ENCODE assay signal across 18 cellular contexts in genomic region chr14:105577339-105577861, GRCh38. TPM values are rescaled to one million over a fixed set of nuclear protein-coding genes. Genes with fewer than 3 reads are reported as not detected.
DNase-seq lines count a peak whose midpoint lies in the region; ATAC-seq, FAIRE-seq and TF ChIP-seq lines count a peak whose summit lies in the region.
"Had no signal": no experiment of that assay in that cellular context is flagged by ENCODE, and none has a peak within 500 bp of the region (broad histone marks: within the 10 kb centered on the region; RNA-seq: fewer than 3 reads in every experiment).

No MANE protein-coding gene starts in this region.

- H3K4me2 ChIP-seq in Karpas-422 (ENCODE audit: low read depth, low read length, poor library complexity, severe bottlenecking) (peak overlapping the region; percentile 41), neural progenitor cell (no peak overlapping the region)

- no peak overlapping the region for H3K27ac Mint-ChIP-seq in neural progenitor cell

- H3K9ac ChIP-seq in Karpas-422 (ENCODE audit: low read length) (peak overlapping the region; percentile 70), colonic mucosa (ENCODE audit: low read depth in 2 of 2, low read length in 2 of 2) (no peak overlapping the region), neural progenitor cell (no peak overlapping the region)

- intact Hi-C loops in colonic mucosa (cut with DNase I) (no loop called here), sciatic nerve (cut with DNase I) (no loop called here)

- peaks cover 3% of the 10 kb centered on the region for H3K27me3 Mint-ChIP-seq in neural progenitor cell (ENCODE audit: insufficient read depth, low read depth)

- H3K4me1 ChIP-seq in Karpas-422 (ENCODE audit: low read length): peaks cover 69% of the 10 kb centered on the region
- H3K4me1 ChIP-seq in colonic mucosa: no peaks in the 10 kb centered on the region
- no peaks in the 10 kb centered on the region for H3K4me1 ChIP-seq in neural progenitor cell
- H3K4me1 ChIP-seq: BE2C, esophagus squamous epithelium, right atrium auricular region, tibial artery had no signal

- no peak overlapping the region for H3K4me3 Mint-ChIP-seq in neural progenitor cell

- H3K27me3 ChIP-seq in Karpas-422 (ENCODE audit: low read length) (no peaks in the 10 kb centered on the region), colonic mucosa (no peaks in the 10 kb centered on the region), neural progenitor cell (no peaks in the 10 kb centered on the region)
- H3K27me3 ChIP-seq: BE2C, right atrium auricular region, tibial artery had no signal

- H4K20me1 ChIP-seq in Karpas-422 (ENCODE audit: insufficient read depth, low read depth, low read length): no peaks in the 10 kb centered on the region
- no peaks in the 10 kb centered on the region for H4K20me1 ChIP-seq in neural progenitor cell (ENCODE audit: low read depth)

- H3F3A ChIP-seq in neural progenitor cell (ENCODE audit: low read depth): peaks cover 17% of the 10 kb centered on the region

- H2AFZ ChIP-seq in Karpas-422 (ENCODE audit: low read length) (no peak overlapping the region), neural progenitor cell (replicated peaks) (no peak overlapping the region)

- DNase-seq in GM12891 (ENCODE audit: insufficient read length, low spot score) (no peak), Karpas-422 (peak; percentile 71), colonic mucosa (no peak), sciatic nerve (ENCODE audit: low spot score) (peak; percentile 28), activated gamma-delta T cell treated with Interleukin-2 at 50 U/mL for 16 hours (no peak), neural progenitor cell (ENCODE audit: low spot score) (no peak)
- DNase-seq: activated gamma-delta T cell, BE2C, dermis blood vessel endothelial cell, esophagus squamous epithelium, NCI-H1417 treated with DMSO at 0.1 percent for 48 hours, NCI-H2227 treated with DMSO at 0.1 percent for 48 hours, tibial artery had no signal

- H3K27ac ChIP-seq in Karpas-422 (ENCODE audit: low read length) (peak overlapping the region; percentile 96), colonic mucosa (peak overlapping the region; percentile 32), neural progenitor cell (no peak overlapping the region)
- H3K27ac ChIP-seq: esophagus squamous epithelium, right atrium auricular region, SK-N-MC, tibial artery had no signal

- H3K9me3 ChIP-seq in Karpas-422 (ENCODE audit: low read length) (no peaks in the 10 kb centered on the region; the same call in 1 of the 2 replicates), colonic mucosa (no peaks in the 10 kb centered on the region), neural progenitor cell (ENCODE audit: low read depth) (peaks cover 17% of the 10 kb centered on the region)
- H3K9me3 ChIP-seq: BE2C, esophagus squamous epithelium, right atrium auricular region, tibial artery had no signal

- ATAC-seq in sciatic nerve: no peak
- no peak for ATAC-seq in GM21367 (IDR thresholded peaks at IDR 0.05; ENCODE audit: unreplicated experiment)
- ATAC-seq: K562 had no signal

- no peaks in the 10 kb centered on the region for H3K36me3 Mint-ChIP-seq in neural progenitor cell

- no peaks in the 10 kb centered on the region for H3K79me2 ChIP-seq in Karpas-422 (ENCODE audit: low read length)
- no peaks in the 10 kb centered on the region for H3K79me2 ChIP-seq in neural progenitor cell (ENCODE audit: low read depth)

- H3K4me3 ChIP-seq in Karpas-422 (ENCODE audit: low read length): no peak overlapping the region
- H3K4me3 ChIP-seq in colonic mucosa: no peak overlapping the region
- H3K4me3 ChIP-seq in neural progenitor cell: no peak overlapping the region
- H3K4me3 ChIP-seq: esophagus squamous epithelium, K562, right atrium auricular region, SK-N-MC, tibial artery had no signal

- no peaks in the 10 kb centered on the region for H3K9me2 ChIP-seq in Karpas-422 (replicated peaks; ENCODE audit: insufficient read depth, low read length)

- no peak for TF ChIP-seq CTCF in colonic mucosa (IDR thresholded peaks at IDR 0.05)
- no peak for TF ChIP-seq CTCF in neural progenitor cell (IDR thresholded peaks at IDR 0.05)

- H3K36me3 ChIP-seq in Karpas-422 (ENCODE audit: insufficient read depth, low read length) (no peaks in the 10 kb centered on the region), colonic mucosa (no peaks in the 10 kb centered on the region), neural progenitor cell (no peaks in the 10 kb centered on the region)
- H3K36me3 ChIP-seq: BE2C, esophagus squamous epithelium, right atrium auricular region, tibial artery had no signal

- FAIRE-seq in GM12891 (lab: Jason Lieb, UNC): peak; percentile 26
- FAIRE-seq: islet of Langerhans, K562 had no signal

- H3K4me1 Mint-ChIP-seq in neural progenitor cell: no peaks in the 10 kb centered on the region

- H3K9me3 Mint-ChIP-seq in neural progenitor cell: peaks cover 37% of the 10 kb centered on the region

- peak; percentile 12; the same call in 1 of the 2 replicates for TF ChIP-seq POLR2A in GM12891 (IDR thresholded peaks at IDR 0.05; ENCODE audit: low read depth, low read length)

TF ChIP-seq in GM12891, 5 proteins besides CTCF, POLR2A, EP300 and RAD21:
- TF ChIP-seq TAF1 (IDR thresholded peaks at IDR 0.05; ENCODE audit: low read depth, low read length) (no peak), SPI1 (IDR thresholded peaks at IDR 0.05; ENCODE audit: low read depth, low read length) (no peak), POU2F2 (IDR thresholded peaks at IDR 0.05; ENCODE audit: low read depth, low read length) (no peak), POLR2AphosphoS5 (IDR thresholded peaks at IDR 0.05; ENCODE audit: low read depth, low read length) (peak; percentile 76), PAX5 (IDR thresholded peaks at IDR 0.05; ENCODE audit: insufficient read depth, low read length, severe bottlenecking) (no peak)
TF ChIP-seq in GM12891: peak in this region for 1.

RNA-seq across cellular contexts. Expression of gene TMEM121, which starts 51.0 kb away (rescaled TPM):
- polyA plus RNA-seq in GM12891 (2012; ENCODE audit: low read depth, missing spikeins): 0.18 TPM
- 0.18 TPM in 1 of 2 replicates, not detected in the other for total RNA-seq in Karpas-422 (2014; rRNA removed; shearing (Covaris generic); ENCODE audit: low replicate concordance)
- total RNA-seq in colonic mucosa (under 1 TPM; 0.82 TPM), sciatic nerve (8.7 TPM), neural progenitor cell (ENCODE audit: low replicate concordance) (0.90 and 3.6 TPM in 2 replicates)
- polyA plus RNA-seq: K562 had no signal

Comparison
In these comparisons a context has a peak if more than half of its experiments do, and no peak if none do; other contexts are left out.
1. DNase-seq: peak in Karpas-422 (single experiment) and sciatic nerve (single experiment); none in GM12891 (single experiment), colonic mucosa (single experiment), activated gamma-delta T cell treated with Interleukin-2 at 50 U/mL for 16 hours (single experiment) and neural progenitor cell (single experiment).